ENCODE assay signal across 25 cellular contexts in genomic region chr1:185648858-185649589, GRCh38.
"Had no signal": no experiment of that assay in that cellular context is flagged by ENCODE, and none has a peak within 500 bp of the region (broad histone marks: within the 10 kb centered on the region; RNA-seq: fewer than 3 reads in every experiment).

No MANE protein-coding gene starts in this region.

- H3K9me3 ChIP-seq: body of pancreas had no signal

- H3K27ac Mint-ChIP-seq: activated naive CD4-positive, alpha-beta T cell treated with anti-CD3 and anti-CD28 coated beads, Interleukin-2, amount 50 U/mL, for 72 hours; T-helper 1 cell treated with Interleukin-12 subunit alpha and Interleukin-12 subunit beta and Interleukin-4 antibody, amounts not matched to agents 30 μg/mL and 1 μg/mL, for 36 hours had no signal

- H3K27ac ChIP-seq: ascending aorta had no signal

- ATAC-seq: activated CD4-positive, CD25-positive, alpha-beta regulatory T cell treated with anti-CD3 and anti-CD28 coated beads, Interleukin-2, amount 50 U/mL, for 24 hours; activated naive CD4-positive, alpha-beta T cell treated with anti-CD3 and anti-CD28 coated beads, Interleukin-2, amount 50 U/mL, for 72 hours; activated naive CD8-positive, alpha-beta T cell treated with anti-CD3 and anti-CD28 coated beads, Interleukin-2, amount 50 U/mL, for 24 hours; activated T-cell treated with anti-CD3 and anti-CD28 coated beads, Interleukin-2, amount 50 U/mL, for 4 hours; body of pancreas; SK-N-SH treated with all-trans-retinoic acid at 6 μM for 48 hours had no signal

- H3K36me3 ChIP-seq: ascending aorta, SJSA1 had no signal

- H3K27me3 ChIP-seq: ascending aorta, body of pancreas, SJSA1 had no signal

- H3K27me3 Mint-ChIP-seq: activated CD4-positive, alpha-beta memory T cell treated with anti-CD3 and anti-CD28 coated beads for 36 hours; activated naive CD8-positive, alpha-beta T cell treated with anti-CD3 and anti-CD28 coated beads, Interleukin-2, amount 50 U/mL, for 24 hours had no signal

- H3K4me3 ChIP-seq: ascending aorta, body of pancreas, SJSA1 had no signal

- H3K36me3 Mint-ChIP-seq: activated CD4-positive, alpha-beta memory T cell treated with anti-CD3 and anti-CD28 coated beads for 36 hours had no signal

- H3K9me3 Mint-ChIP-seq: activated naive CD8-positive, alpha-beta T cell treated with anti-CD3 and anti-CD28 coated beads, Interleukin-2, amount 50 U/mL, for 24 hours; activated T-cell treated with anti-CD3 and anti-CD28 coated beads, Interleukin-2, amount 50 U/mL, for 4 hours had no signal

- H3K4me3 Mint-ChIP-seq: activated CD4-positive, alpha-beta memory T cell treated with anti-CD3 and anti-CD28 coated beads for 36 hours; activated naive CD8-positive, alpha-beta T cell treated with anti-CD3 and anti-CD28 coated beads, Interleukin-2, amount 50 U/mL, for 24 hours; activated T-cell treated with anti-CD3 and anti-CD28 coated beads, Interleukin-2, amount 50 U/mL, for 4 hours; T-helper 1 cell treated with Interleukin-12 subunit alpha and Interleukin-12 subunit beta and Interleukin-4 antibody, amounts not matched to agents 30 μg/mL and 1 μg/mL, for 36 hours had no signal

- DNase-seq: activated CD4-positive, alpha-beta memory T cell treated with anti-CD3 and anti-CD28 coated beads for 36 hours; activated CD4-positive, alpha-beta T cell treated with anti-CD3 and anti-CD28 coated beads for 48 hours; activated CD8-positive, alpha-beta memory T cell treated with anti-CD3 and anti-CD28 coated beads for 24 hours; activated effector memory CD4-positive, alpha-beta T cell treated with anti-CD3 and anti-CD28 coated beads, Interleukin-2, amount 50 U/mL, for 16 hours; activated naive CD4-positive, alpha-beta T cell treated with Interleukin-2 at 50 U/mL for 16 hours; activated naive CD8-positive, alpha-beta T cell treated with anti-CD3 and anti-CD28 coated beads, Interleukin-2, amount 50 U/mL, for 24 hours; activated T-cell treated with anti-CD3 and anti-CD28 coated beads, Interleukin-2, amount 50 U/mL, for 4 hours; amniotic stem cell; body of pancreas; central memory CD4-positive, alpha-beta T cell; Karpas-422; MM.1S; NCI-H1105 treated with DMSO at 0.1 percent for 48 hours; NCI-H1436 treated with DMSO at 0.1 percent for 48 hours; NCI-H187; NCI-H2081; NCI-H446; NCI-H524; SHP77 had no signal
